Comparison of ENCODE assay signal across 1 cellular context in the genomic region with DNA sequence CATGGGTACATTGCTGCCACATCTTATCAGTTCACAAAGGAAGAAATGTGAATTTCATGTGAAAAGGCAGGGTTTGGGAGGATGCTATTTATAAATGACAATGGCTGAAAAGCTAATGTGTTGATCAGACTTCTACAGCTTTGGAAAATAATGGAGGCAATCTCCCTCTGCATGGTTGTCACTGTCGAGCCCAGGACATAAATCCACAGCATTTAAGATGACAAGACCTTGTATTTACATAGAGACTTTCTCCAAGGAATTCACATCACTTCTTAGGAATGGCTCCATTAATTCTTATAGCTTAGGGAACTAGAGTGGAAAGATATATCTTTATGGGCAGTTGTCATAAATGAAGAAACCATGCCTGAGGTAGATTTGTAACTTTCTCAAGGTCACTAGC.
TF ChIP-seq lines count a peak whose summit lies in the region.

No MANE protein-coding gene starts in this region.

TF ChIP-seq in H1, 55 proteins besides CTCF, POLR2A, EP300 and RAD21 (continued from another document):
- no peak for TF ChIP-seq HDAC6 (IDR thresholded peaks at IDR 0.05; ENCODE audit: low read depth, low read length)
- TF ChIP-seq TCF12 (IDR thresholded peaks at IDR 0.05; ENCODE audit: low read depth, low read length) = no peak
- TF ChIP-seq JUN (IDR thresholded peaks at IDR 0.05; ENCODE audit: low read depth, low read length) = no peak
- no peak for TF ChIP-seq CEBPB (IDR thresholded peaks at IDR 0.05; ENCODE audit: low read depth, low read length)
- TF ChIP-seq, protein P1, sequence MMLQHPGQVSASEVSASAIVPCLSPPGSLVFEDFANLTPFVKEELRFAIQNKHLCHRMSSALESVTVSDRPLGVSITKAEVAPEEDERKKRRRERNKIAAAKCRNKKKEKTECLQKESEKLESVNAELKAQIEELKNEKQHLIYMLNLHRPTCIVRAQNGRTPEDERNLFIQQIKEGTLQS (IDR thresholded peaks at IDR 0.05; ENCODE audit: insufficient read depth, low read depth, low read length) = no peak
- TF ChIP-seq BRCA1 (IDR thresholded peaks at IDR 0.05; ENCODE audit: low read depth, low read length) = no peak
- TF ChIP-seq POU5F1 (IDR thresholded peaks at IDR 0.05; ENCODE audit: low read depth, low read length) = no peak
TF ChIP-seq in H1: peak in this region for 0.
